Comparison of ENCODE assay signal across 14 cellular contexts in the genomic region with DNA sequence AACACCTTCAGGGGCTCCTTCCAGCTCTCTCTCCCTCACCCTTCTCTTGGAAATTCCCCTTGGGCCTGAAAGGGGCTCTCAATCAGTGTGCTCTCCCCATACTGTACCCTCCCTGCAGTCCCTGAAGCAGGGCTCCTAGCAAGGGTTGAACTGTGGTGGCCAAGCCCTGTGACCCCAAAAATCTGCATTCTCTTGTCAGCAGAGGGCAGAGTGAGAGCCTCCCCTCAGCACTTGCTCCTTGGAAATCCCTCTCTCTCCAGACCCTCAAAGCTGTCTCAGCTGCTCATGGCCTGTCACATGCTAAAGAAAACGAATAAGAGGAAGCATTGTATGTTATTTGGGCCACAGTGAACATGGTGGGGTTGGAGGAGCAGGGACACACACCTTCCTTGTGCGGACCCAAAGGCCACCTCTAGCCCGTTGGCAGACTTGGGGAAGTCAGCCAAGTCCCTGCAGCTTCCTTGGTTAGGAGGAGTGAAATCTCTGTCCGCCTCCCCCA. TPM values are rescaled to one million over a fixed set of nuclear protein-coding genes. Genes with fewer than 3 reads are reported as not detected.
"Had no signal": no experiment of that assay in that cellular context is flagged by ENCODE, and none has a peak within 500 bp of the region (broad histone marks: within the 10 kb centered on the region; RNA-seq: fewer than 3 reads in every experiment).

No MANE protein-coding gene starts in this region.

- H3K27me3 ChIP-seq: adrenal gland, ovary, tibial artery, uterus had no signal

- DNase-seq: activated CD4-positive, alpha-beta memory T cell treated with anti-CD3 and anti-CD28 coated beads for 36 hours; activated CD8-positive, alpha-beta memory T cell treated with anti-CD3 and anti-CD28 coated beads, Interleukin-2, amount 10 ng/mL, durations not matched to agents 7 days and 5 days; activated effector memory CD4-positive, alpha-beta T cell treated with Interleukin-2 at 50 U/mL for 16 hours; activated naive CD4-positive, alpha-beta T cell treated with anti-CD3 and anti-CD28 coated beads, Interleukin-2, amount 50 U/mL, for 16 hours; activated T-cell treated with anti-CD3 and anti-CD28 coated beads, Interleukin-2, amount 50 U/mL, for 24 hours; ovary; T1000; tibial artery; uterus had no signal

- H3K27ac ChIP-seq: ovary, tibial artery, uterus, VCaP had no signal

- H3K27ac Mint-ChIP-seq: activated CD4-positive, alpha-beta memory T cell treated with anti-CD3 and anti-CD28 coated beads for 36 hours; activated CD8-positive, alpha-beta memory T cell treated with anti-CD3 and anti-CD28 coated beads, Interleukin-2, amount 10 ng/mL, durations not matched to agents 7 days and 5 days; activated T-cell treated with anti-CD3 and anti-CD28 coated beads, Interleukin-2, amount 50 U/mL, for 24 hours; stimulated activated memory B cell treated with anti-CD40 and anti-IgM and Interleukin-4, amounts not matched to agents 10 μg/mL and 1 μg/mL and 100 μg/mL, for 72 hours had no signal

- H3K9me3 Mint-ChIP-seq: activated CD4-positive, alpha-beta memory T cell treated with anti-CD3 and anti-CD28 coated beads for 36 hours; activated T-cell treated with anti-CD3 and anti-CD28 coated beads, Interleukin-2, amount 50 U/mL, for 24 hours; neural crest cell; stimulated activated memory B cell treated with anti-CD40 and anti-IgM and Interleukin-4, amounts not matched to agents 10 μg/mL and 1 μg/mL and 100 μg/mL, for 72 hours had no signal

- H3K4me3 ChIP-seq: adrenal gland, lung, ovary, tibial artery, uterus had no signal

- H3K9me3 ChIP-seq: adrenal gland, ovary, tibial artery, uterus had no signal

- H3K4me3 Mint-ChIP-seq: activated CD4-positive, alpha-beta memory T cell treated with anti-CD3 and anti-CD28 coated beads for 36 hours; activated CD8-positive, alpha-beta memory T cell treated with anti-CD3 and anti-CD28 coated beads, Interleukin-2, amount 10 ng/mL, durations not matched to agents 7 days and 5 days; activated T-cell treated with anti-CD3 and anti-CD28 coated beads, Interleukin-2, amount 50 U/mL, for 24 hours; stimulated activated memory B cell treated with anti-CD40 and anti-IgM and Interleukin-4, amounts not matched to agents 10 μg/mL and 1 μg/mL and 100 μg/mL, for 72 hours had no signal

- H3K36me3 ChIP-seq: adrenal gland, ovary, tibial artery, uterus had no signal

- H3K36me3 Mint-ChIP-seq: activated CD4-positive, alpha-beta memory T cell treated with anti-CD3 and anti-CD28 coated beads for 36 hours; activated CD8-positive, alpha-beta memory T cell treated with anti-CD3 and anti-CD28 coated beads, Interleukin-2, amount 10 ng/mL, durations not matched to agents 7 days and 5 days; stimulated activated memory B cell treated with anti-CD40 and anti-IgM and Interleukin-4, amounts not matched to agents 10 μg/mL and 1 μg/mL and 100 μg/mL, for 72 hours had no signal

RNA-seq across cellular contexts. Expression of a gene that starts 47.2 kb away (rescaled TPM):
- total RNA-seq: activated CD4-positive, alpha-beta memory T cell treated with anti-CD3 and anti-CD28 coated beads for 36 hours; activated CD8-positive, alpha-beta memory T cell treated with anti-CD3 and anti-CD28 coated beads, Interleukin-2, amount 10 ng/mL, durations not matched to agents 7 days and 5 days had no signal
